In genomic region chr7:135678612-135679575, GRCh38 we compare ENCODE assay signal across 12 cellular contexts. TPM values are rescaled to one million over a fixed set of nuclear protein-coding genes. Genes with fewer than 3 reads are reported as not detected.
A peak's percentile ranks its signal among the peaks of the same experiment; 100 is the strongest.
DNase-seq lines count a peak whose midpoint lies in the region; ATAC-seq and TF ChIP-seq lines count a peak whose summit lies in the region.
"Had no signal": no experiment of that assay in that cellular context is flagged by ENCODE, and none has a peak within 500 bp of the region (broad histone marks: within the 10 kb centered on the region; RNA-seq: fewer than 3 reads in every experiment).

No MANE protein-coding gene starts in this region.

- H3K9me3 Mint-ChIP-seq in stimulated activated effector memory CD8-positive, alpha-beta T cell treated with anti-CD3 and anti-CD28 coated beads, Interleukin-12 subunit alpha, Interleukin-12 subunit beta, amount 100 ng/mL, for 72 hours, result no peaks in the 10 kb centered on the region
- H3K9me3 Mint-ChIP-seq: stimulated activated naive CD8-positive, alpha-beta T cell treated with anti-CD3 and anti-CD28 coated beads, Interleukin-15, Interleukin-2, amounts not matched to agents 100 ng/mL and 50 ng/mL, for 24 hours had no signal

- H3K36me3 ChIP-seq in KMS-11 (ENCODE audit: insufficient read depth) (no peaks in the 10 kb centered on the region), SK-N-SH (replicated peaks in 1 of 2; ENCODE audit: control insufficient read depth in 1 of 2, insufficient read depth in 2 of 2, low read length in 1 of 2) (peaks cover 32% of the 10 kb centered on the region in 2 experiments), skeletal muscle tissue (ENCODE audit: control insufficient read depth in 3 of 3, insufficient read depth in 3 of 3, low read length in 3 of 3) (peaks cover 7 to 11% (median 10%) of the 10 kb centered on the region in 3 donors)

- H3K9ac ChIP-seq in KMS-11 (no peak overlapping the region), SK-N-SH (peak overlapping the region; percentile 9; the same call in 1 of the 2 replicates), skeletal muscle tissue (ENCODE audit: low read depth in 1 of 3, low read length in 3 of 3) (no peak overlapping the region)

- no peak for DNase-seq in SK-N-SH
- DNase-seq in fibroblast of the aortic adventitia (ENCODE audit: low read depth), result peak; percentile 90
- no peak for DNase-seq in stimulated activated effector memory CD8-positive, alpha-beta T cell treated with anti-CD3 and anti-CD28 coated beads, Interleukin-12 subunit alpha, Interleukin-12 subunit beta, amount 100 ng/mL, for 72 hours (ENCODE audit: low spot score in 2 of 2)
- DNase-seq in KG1 (lab: John Stamatoyannopoulos, UW), result no peak
- no peak for DNase-seq in NAMALWA (ENCODE audit: low spot score)
- no peak for DNase-seq in SIG-M5 treated with dmso at 0.1 percent for 504 hours (lab: John Stamatoyannopoulos, UW; ENCODE audit: unreplicated experiment)
- DNase-seq: activated naive CD4-positive, alpha-beta T cell treated with anti-CD3 and anti-CD28 coated beads, Interleukin-2, amount 50 U/mL, for 16 hours; NK-92 treated with Interleukin-12 subunit alpha and Interleukin-12 subunit beta, amount 100 ng/mL, for 24 hours had no signal

- CTCF ChIA-PET in SK-N-SH (lab: Yijun Ruan, JAX), result interaction anchor here (0.5 to 1.8 kb wide), 3 partner anchors 32 to 1315 kb away, joined by 3 to 5 read pairs (median 4); no protein-coding TSS in a partner anchor

- H2AFZ ChIP-seq in KMS-11 (ENCODE audit: low read depth), result no peak overlapping the region
- H2AFZ ChIP-seq in SK-N-SH (ENCODE audit: low read depth), result no peak overlapping the region

- no peaks in the 10 kb centered on the region for H4K20me1 ChIP-seq in KMS-11 (ENCODE audit: insufficient read depth)
- peaks cover 8% of the 10 kb centered on the region for H4K20me1 ChIP-seq in SK-N-SH (ENCODE audit: insufficient read depth)

- no peaks in the 10 kb centered on the region for H3K79me2 ChIP-seq in KMS-11 (ENCODE audit: insufficient read depth, low read depth)
- peaks cover 98% of the 10 kb centered on the region for H3K79me2 ChIP-seq in SK-N-SH (ENCODE audit: insufficient read depth)

- no peak overlapping the region for H3K27ac Mint-ChIP-seq in stimulated activated effector memory CD8-positive, alpha-beta T cell treated with anti-CD3 and anti-CD28 coated beads, Interleukin-12 subunit alpha, Interleukin-12 subunit beta, amount 100 ng/mL, for 72 hours
- H3K27ac Mint-ChIP-seq: stimulated activated naive CD8-positive, alpha-beta T cell treated with anti-CD3 and anti-CD28 coated beads, Interleukin-15, Interleukin-2, amounts not matched to agents 100 ng/mL and 50 ng/mL, for 24 hours had no signal

- H3K27me3 ChIP-seq in KMS-11 (ENCODE audit: insufficient read depth, low read depth) (no peaks in the 10 kb centered on the region), SK-N-SH (ENCODE audit: insufficient read depth) (no peaks in the 10 kb centered on the region), skeletal muscle tissue (ENCODE audit: control insufficient read depth in 3 of 3, insufficient read depth in 3 of 3, low read length in 3 of 3) (no peaks in the 10 kb centered on the region)

- H3K4me3 ChIP-seq in KMS-11 (IDR thresholded peaks at IDR 0.05; ENCODE audit: insufficient read depth, low read depth, low read length) (no peak overlapping the region), SK-N-SH (ENCODE audit: low read depth in 2 of 2, low read length in 1 of 2) (no peak overlapping the region), fibroblast of the aortic adventitia (ENCODE audit: low read depth, low read length) (no peak overlapping the region), skeletal muscle tissue (ENCODE audit: low read length in 3 of 3) (no peak overlapping the region)
- H3K4me3 ChIP-seq: HAP-1 had no signal

- H3K4me1 ChIP-seq in KMS-11 (ENCODE audit: low read depth, poor library complexity, severe bottlenecking) (peaks cover 41% of the 10 kb centered on the region), SK-N-SH (ENCODE audit: control insufficient read depth in 1 of 2, insufficient read depth in 2 of 2, low read depth in 1 of 2, low read length in 1 of 2) (peaks cover 30 to 32% of the 10 kb centered on the region in 2 experiments), skeletal muscle tissue (ENCODE audit: control insufficient read depth in 3 of 3, insufficient read depth in 3 of 3, low read length in 3 of 3) (peaks cover 26 to 46% (median 44%) of the 10 kb centered on the region in 3 donors)
- H3K4me1 ChIP-seq: HAP-1 had no signal

- H3F3A ChIP-seq in SK-N-SH (replicated peaks; ENCODE audit: insufficient read depth), result peaks cover 22% of the 10 kb centered on the region

- H3K27ac ChIP-seq in KMS-11, result no peak overlapping the region
- peak overlapping the region; percentile 65 for H3K27ac ChIP-seq in SK-N-SH (ENCODE audit: low read depth in 2 of 2, low read length in 1 of 2)
- peak overlapping the region; percentile 23 for H3K27ac ChIP-seq in skeletal muscle tissue (ENCODE audit: low read depth, low read length)

- H3K4me2 ChIP-seq in KMS-11, result peak overlapping the region; percentile 9; the same call in 1 of the 2 replicates
- H3K4me2 ChIP-seq in SK-N-SH, result peak overlapping the region; percentile 11; the same call in 1 of the 2 replicates

- TF ChIP-seq RAD21 in SK-N-SH (IDR thresholded peaks at IDR 0.05; ENCODE audit: low read length), result no peak

- no peaks in the 10 kb centered on the region for H3K9me2 ChIP-seq in SK-N-SH

- no peak for TF ChIP-seq CTCF in KMS-11 (conservative IDR thresholded peaks at IDR 0.05; ENCODE audit: low read depth, low read length)
- no peak for TF ChIP-seq CTCF in SK-N-SH (IDR thresholded peaks at IDR 0.05)
- no peak for TF ChIP-seq CTCF in fibroblast of the aortic adventitia (IDR thresholded peaks at IDR 0.05; ENCODE audit: insufficient read depth, low read length)

- peak; percentile 55 to 70; a peak in 3 of 4 replicates for TF ChIP-seq EP300 in SK-N-SH (IDR thresholded peaks at IDR 0.05; ENCODE audit: borderline replicate concordance in 1 of 2, low read depth in 1 of 2, low read length in 1 of 2)

- peaks cover 6% of the 10 kb centered on the region for H3K4me1 Mint-ChIP-seq in stimulated activated effector memory CD8-positive, alpha-beta T cell treated with anti-CD3 and anti-CD28 coated beads, Interleukin-12 subunit alpha, Interleukin-12 subunit beta, amount 100 ng/mL, for 72 hours

- no peak for ATAC-seq in stimulated activated effector memory CD8-positive, alpha-beta T cell treated with anti-CD3 and anti-CD28 coated beads, Interleukin-12 subunit alpha, Interleukin-12 subunit beta, amount 100 ng/mL, for 72 hours

- H3K4me3 Mint-ChIP-seq in stimulated activated effector memory CD8-positive, alpha-beta T cell treated with anti-CD3 and anti-CD28 coated beads, Interleukin-12 subunit alpha, Interleukin-12 subunit beta, amount 100 ng/mL, for 72 hours, result no peak overlapping the region
- H3K4me3 Mint-ChIP-seq: stimulated activated naive CD8-positive, alpha-beta T cell treated with anti-CD3 and anti-CD28 coated beads, Interleukin-15, Interleukin-2, amounts not matched to agents 100 ng/mL and 50 ng/mL, for 24 hours had no signal

- peaks cover 40% of the 10 kb centered on the region for H3K36me3 Mint-ChIP-seq in stimulated activated effector memory CD8-positive, alpha-beta T cell treated with anti-CD3 and anti-CD28 coated beads, Interleukin-12 subunit alpha, Interleukin-12 subunit beta, amount 100 ng/mL, for 72 hours

- H3K9me3 ChIP-seq in SK-N-SH (no peaks in the 10 kb centered on the region), skeletal muscle tissue (ENCODE audit: control insufficient read depth in 3 of 3, low read length in 3 of 3) (no peaks in the 10 kb centered on the region)
- H3K9me3 ChIP-seq: HAP-1 had no signal

- WGBS in SK-N-SH (ENCODE audit: low lambda C conversion rate), result 34% methylated on average over 4 of the region's 4 CpGs

- POLR2A ChIA-PET in SK-N-SH (lab: Yijun Ruan, JAX), result no interaction called here

TF ChIP-seq in SK-N-SH, 30 proteins besides CTCF, POLR2A, EP300 and RAD21 (continues in another document):
- TF ChIP-seq POLR2AphosphoS5 (IDR thresholded peaks at IDR 0.05; ENCODE audit: low read depth, low read length) (peak; percentile 41; the same call in 1 of the 2 replicates), RFX5 (IDR thresholded peaks at IDR 0.05; ENCODE audit: low read length) (no peak), NFIC (IDR thresholded peaks at IDR 0.05; ENCODE audit: borderline replicate concordance) (peak; percentile 96), IRF3 (IDR thresholded peaks at IDR 0.05; ENCODE audit: low read depth, low read length) (no peak), MXI1 (IDR thresholded peaks at IDR 0.05; ENCODE audit: low read depth, low read length) (no peak), ELF1 (IDR thresholded peaks at IDR 0.05) (no peak), RXRA (IDR thresholded peaks at IDR 0.05; ENCODE audit: borderline replicate concordance, low read depth) (no peak), MEF2A (IDR thresholded peaks at IDR 0.05; ENCODE audit: borderline replicate concordance, low read depth) (no peak)

RNA-seq across cellular contexts. Expression of gene STMP1, which starts 16.6 kb away (rescaled TPM):
- 26.0 and 30.0 TPM in 2 replicates for polyA plus RNA-seq in SK-N-SH (2012; rRNA removed)
- polyA plus RNA-seq in SK-N-SH (2012; cell fraction: cytosol; rRNA removed), result 36.1 and 52.6 TPM in 2 replicates
- polyA plus RNA-seq in SK-N-SH (2012; cell fraction: nucleus; rRNA removed), result 16.6 and 24.6 TPM in 2 replicates
- total RNA-seq in fibroblast of the aortic adventitia (ENCODE audit: low replicate concordance), result 29.8 and 34.2 TPM in 2 replicates
- 15.7 TPM for total RNA-seq in skeletal muscle tissue

RNA-seq across cellular contexts. Expression of gene SLC13A4, which starts 49.1 kb away (rescaled TPM):
- 0.23 and 0.30 TPM in 2 replicates for polyA plus RNA-seq in SK-N-SH (2012; rRNA removed)
- 0.12 and 0.28 TPM in 2 replicates for polyA plus RNA-seq in SK-N-SH (2012; cell fraction: cytosol; rRNA removed)
- 0.26 TPM in 2 replicates for polyA plus RNA-seq in SK-N-SH (2012; cell fraction: nucleus; rRNA removed)
- total RNA-seq in fibroblast of the aortic adventitia (ENCODE audit: low replicate concordance) (0.99 and 3.3 TPM in 2 replicates), skeletal muscle tissue (not detected)
